ENCODE assay signal across 14 cellular contexts in the genomic region with DNA sequence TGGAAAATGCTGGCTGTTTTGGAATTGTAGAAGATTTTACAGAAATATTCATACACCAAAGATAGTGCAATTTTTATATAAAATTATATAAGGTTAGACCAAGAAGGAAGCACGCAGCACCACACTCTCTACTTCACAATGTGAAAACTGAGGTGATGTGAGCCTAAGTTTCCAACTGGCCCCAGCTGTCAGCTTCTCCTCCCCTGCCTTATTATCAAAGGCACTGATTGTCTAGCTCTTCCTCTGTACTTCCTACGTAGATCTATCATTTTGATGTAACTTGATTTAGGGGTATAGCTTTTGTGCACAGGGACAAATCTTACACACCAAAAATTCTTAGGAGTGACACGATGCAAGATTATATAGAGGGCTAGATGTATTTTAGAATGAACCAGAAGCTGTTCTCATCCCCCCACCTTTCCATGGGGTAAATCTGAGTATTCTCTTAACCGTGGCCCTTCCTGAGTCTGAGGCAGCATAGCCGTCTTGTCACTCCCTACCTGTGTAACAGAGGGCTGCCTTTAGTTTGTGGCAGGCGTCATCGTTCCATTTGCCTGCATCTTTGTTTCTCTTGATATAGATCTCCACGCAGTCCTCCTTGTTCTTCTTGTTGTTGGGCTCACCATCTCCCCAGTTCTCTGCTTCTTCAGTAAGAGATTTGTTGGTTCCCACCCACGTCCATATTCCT. TPM values are rescaled to one million over a fixed set of nuclear protein-coding genes. Genes with fewer than 3 reads are reported as not detected.
A peak's percentile ranks its signal among the peaks of the same experiment; 100 is the strongest.
DNase-seq lines count a peak whose midpoint lies in the region; ATAC-seq and TF ChIP-seq lines count a peak whose summit lies in the region.
"Had no signal": no experiment of that assay in that cellular context is flagged by ENCODE, and none has a peak within 500 bp of the region (broad histone marks: within the 10 kb centered on the region; RNA-seq: fewer than 3 reads in every experiment).

No MANE protein-coding gene starts in this region.

- H3K27ac ChIP-seq in spleen, result peak overlapping the region; percentile 30 to 92 (median 82)
- no peak overlapping the region for H3K27ac ChIP-seq in tibial nerve
- H3K27ac ChIP-seq in lower lobe of right lung, result no peak overlapping the region
- H3K27ac ChIP-seq: A549 had no signal

- H3K36me3 Mint-ChIP-seq in activated CD4-positive, alpha-beta T cell treated with anti-CD3 and anti-CD28 coated beads, Interleukin-2, amount 10 ng/mL, durations not matched to agents 24 days and 14 days (ENCODE audit: low read depth), result peaks cover 53% of the 10 kb centered on the region
- peaks cover 59 to 63% of the 10 kb centered on the region in 2 donors for H3K36me3 Mint-ChIP-seq in activated naive CD4-positive, alpha-beta T cell treated with anti-CD3 and anti-CD28 coated beads, Interleukin-2, amount 50 U/mL, for 72 hours

- no peaks in the 10 kb centered on the region for H3K27me3 Mint-ChIP-seq in activated CD4-positive, alpha-beta T cell treated with anti-CD3 and anti-CD28 coated beads, Interleukin-2, amount 10 ng/mL, durations not matched to agents 24 days and 14 days

- peak overlapping the region; percentile 90 for H3K27ac Mint-ChIP-seq in activated CD4-positive, alpha-beta T cell treated with anti-CD3 and anti-CD28 coated beads, Interleukin-2, amount 10 ng/mL, durations not matched to agents 24 days and 14 days
- peak overlapping the region; percentile 92 to 94 for H3K27ac Mint-ChIP-seq in activated naive CD4-positive, alpha-beta T cell treated with anti-CD3 and anti-CD28 coated beads, Interleukin-2, amount 50 U/mL, for 72 hours
- H3K27ac Mint-ChIP-seq: nephron progenitor cell had no signal

- no peaks in the 10 kb centered on the region for H3K27me3 ChIP-seq in spleen (replicated peaks in 1 of 7)
- H3K27me3 ChIP-seq in tibial nerve, result no peaks in the 10 kb centered on the region
- H3K27me3 ChIP-seq in lower lobe of right lung (ENCODE audit: low read depth), result no peaks in the 10 kb centered on the region

- TF ChIP-seq EP300 in tibial nerve (IDR thresholded peaks at IDR 0.05), result no peak

- WGBS in spleen, 5 donors, result 30 to 59% (median 42%) methylated on average over 9 of the region's 9 CpGs
- WGBS in tibial nerve, 2 donors, result 72 to 73% methylated on average over 9 of the region's 9 CpGs

- ATAC-seq in activated naive CD4-positive, alpha-beta T cell treated with anti-CD3 and anti-CD28 coated beads, Interleukin-2, amount 50 U/mL, for 72 hours, result peak; percentile 17 to 49
- ATAC-seq in HG03039 (IDR thresholded peaks at IDR 0.05; ENCODE audit: unreplicated experiment) (no peak), lower lobe of right lung (no peak)
- ATAC-seq: A549 had no signal

- H3K4me3 ChIP-seq in Jurkat, Clone E6-1 (ENCODE audit: low read length), result peak overlapping the region; percentile 20
- H3K4me3 ChIP-seq in spleen (peak overlapping the region in 7 of 8 donors; percentile 28 to 68 (median 46)), tibial nerve (no peak overlapping the region), lower lobe of right lung (no peak overlapping the region)
- H3K4me3 ChIP-seq: A549 had no signal

- TF ChIP-seq POLR2A in spleen (IDR thresholded peaks at IDR 0.05) (no peak), tibial nerve (IDR thresholded peaks at IDR 0.05) (no peak)

- H3K9me3 Mint-ChIP-seq in activated CD4-positive, alpha-beta T cell treated with anti-CD3 and anti-CD28 coated beads, Interleukin-2, amount 10 ng/mL, durations not matched to agents 24 days and 14 days, result no peaks in the 10 kb centered on the region
- peaks cover 0 to 3% of the 10 kb centered on the region in 2 donors for H3K9me3 Mint-ChIP-seq in activated naive CD4-positive, alpha-beta T cell treated with anti-CD3 and anti-CD28 coated beads, Interleukin-2, amount 50 U/mL, for 72 hours

- peak overlapping the region; percentile 96 for H3K4me3 Mint-ChIP-seq in activated CD4-positive, alpha-beta T cell treated with anti-CD3 and anti-CD28 coated beads, Interleukin-2, amount 10 ng/mL, durations not matched to agents 24 days and 14 days
- H3K4me3 Mint-ChIP-seq: nephron progenitor cell had no signal

- peaks cover 0 to 92% (median 42%) of the 10 kb centered on the region in 6 donors for H3K4me1 ChIP-seq in spleen
- H3K4me1 ChIP-seq in tibial nerve, result peaks cover 0 to 12% (median 0%) of the 10 kb centered on the region in 4 donors
- H3K4me1 ChIP-seq in lower lobe of right lung, result peaks cover 13% of the 10 kb centered on the region
- H3K4me1 ChIP-seq: A549 had no signal

- peaks cover 67% of the 10 kb centered on the region for H3K4me1 Mint-ChIP-seq in activated CD4-positive, alpha-beta T cell treated with anti-CD3 and anti-CD28 coated beads, Interleukin-2, amount 10 ng/mL, durations not matched to agents 24 days and 14 days

- TF ChIP-seq CTCF in spleen (IDR thresholded peaks at IDR 0.05 in 8 of 11, conservative IDR thresholded peaks at IDR 0.05 in 3 of 11) (no peak), tibial nerve (IDR thresholded peaks at IDR 0.05) (no peak), lower lobe of right lung (IDR thresholded peaks at IDR 0.05) (no peak)

- intact Hi-C loops in activated CD4-positive, alpha-beta T cell treated with anti-CD3 and anti-CD28 coated beads, Interleukin-2, amount 10 ng/mL, durations not matched to agents 24 days and 14 days (cut with micrococcal nuclease), result loop anchor here (1.0 to 5.0 kb wide), 2 partner anchors 11 to 184 kb away; a partner anchor contains a TSS
- intact Hi-C loops in spleen (cut with DNase I; ENCODE audit: low total_unique reads), result no loop called here
- intact Hi-C loops in lower lobe of right lung (cut with DNase I), result no loop called here

- DNase-seq in activated CD4-positive, alpha-beta T cell treated with anti-CD3 and anti-CD28 coated beads, Interleukin-2, amount 10 ng/mL, durations not matched to agents 24 days and 14 days, result peak; percentile 74
- DNase-seq in activated CD4-positive, alpha-beta T cell treated with anti-CD3 and anti-CD28 coated beads for 48 hours, result no peak
- DNase-seq in Jurkat, Clone E6-1 (ENCODE audit: low read depth, low spot score), result no peak
- no peak for DNase-seq in activated naive CD4-positive, alpha-beta T cell treated with anti-CD3 and anti-CD28 coated beads, Interleukin-2, amount 50 U/mL, for 72 hours (ENCODE audit: low spot score in 2 of 2)
- DNase-seq in spleen (no peak), tibial nerve (ENCODE audit: low spot score in 2 of 2) (no peak), lower lobe of right lung (no peak)
- DNase-seq: effector CD8-positive, alpha-beta T cell; NCI-H1105 treated with DMSO at 0.1 percent for 48 hours; NCI-H345; nephron progenitor cell; retina had no signal

- peaks cover 0 to 48% (median 4%) of the 10 kb centered on the region in 6 donors for H3K36me3 ChIP-seq in spleen
- no peaks in the 10 kb centered on the region for H3K36me3 ChIP-seq in tibial nerve
- no peaks in the 10 kb centered on the region for H3K36me3 ChIP-seq in lower lobe of right lung

- H3K9me3 ChIP-seq in spleen (peaks cover 0 to 5% (median 4%) of the 10 kb centered on the region in 8 donors), tibial nerve (peaks cover 0 to 5% (median 0%) of the 10 kb centered on the region in 4 donors), lower lobe of right lung (no peaks in the 10 kb centered on the region)
- H3K9me3 ChIP-seq: A549 had no signal

RNA-seq across cellular contexts. Expression of a gene that starts 3.4 kb away (rescaled TPM):
- total RNA-seq in activated CD4-positive, alpha-beta T cell treated with anti-CD3 and anti-CD28 coated beads, Interleukin-2, amount 10 ng/mL, durations not matched to agents 24 days and 14 days, result 82.3 and 92.7 TPM in 2 replicates
- polyA plus RNA-seq in Jurkat, Clone E6-1 (2012; ENCODE audit: insufficient read depth, insufficient read length), result 34.9 TPM
- total RNA-seq in activated naive CD4-positive, alpha-beta T cell treated with anti-CD3 and anti-CD28 coated beads, Interleukin-2, amount 50 U/mL, for 72 hours, result 100 to 1,000 TPM; 317 to 341 TPM
- 100 to 1,000 TPM; 128 to 409 (median 176) TPM for total RNA-seq in spleen
- polyA plus RNA-seq in spleen, result 100 to 1,000 TPM; 127 to 157 (median 127) TPM
- total RNA-seq in tibial nerve, result 1 to 10 TPM; 2.1 to 5.0 (median 3.4) TPM
- 23.8 TPM for total RNA-seq in lower lobe of right lung

RNA-seq across cellular contexts. Expression of a gene that starts 25.8 kb away (rescaled TPM):
- not detected in 2 replicates for total RNA-seq in activated CD4-positive, alpha-beta T cell treated with anti-CD3 and anti-CD28 coated beads, Interleukin-2, amount 10 ng/mL, durations not matched to agents 24 days and 14 days
- polyA plus RNA-seq in Jurkat, Clone E6-1 (2012; ENCODE audit: insufficient read depth, insufficient read length), result not detected
- not detected for total RNA-seq in activated naive CD4-positive, alpha-beta T cell treated with anti-CD3 and anti-CD28 coated beads, Interleukin-2, amount 50 U/mL, for 72 hours
- total RNA-seq in spleen (1 to 10 TPM in 1 of 7 donors, under 1 TPM in 1, not detected in 5; 0.40 to 2.9 TPM), tibial nerve (1 to 10 TPM in 2 of 4 donors, under 1 TPM in 2; 0.21 to 6.8 (median 1.9) TPM), lower lobe of right lung (0.38 TPM)
- under 1 TPM; 0.04 to 0.29 (median 0.11) TPM for polyA plus RNA-seq in spleen
- polyA plus RNA-seq: A549 had no signal

Comparison
In these comparisons a context has a peak if more than half of its experiments do, and no peak if none do; other contexts are left out.
1. H3K4me3 ChIP-seq: peak in Jurkat, Clone E6-1 (single experiment) and spleen (7 of 8); none in tibial nerve (0 of 4) and lower lobe of right lung (single experiment).
2. ATAC-seq: peak in activated naive CD4-positive, alpha-beta T cell treated with anti-CD3 and anti-CD28 coated beads, Interleukin-2, amount 50 U/mL, for 72 hours (2 of 2); none in HG03039 (single experiment) and lower lobe of right lung (0 of 2).
3. H3K27ac ChIP-seq: peak in spleen (8 of 8); none in tibial nerve (0 of 4) and lower lobe of right lung (single experiment).